In genomic region chr1:146472192-146472861, GRCh38 we compare ENCODE assay signal across 8 cellular contexts.
DNase-seq lines count a peak whose midpoint lies in the region; ATAC-seq, FAIRE-seq and TF ChIP-seq lines count a peak whose summit lies in the region.
"Not testable (repeated sequence)": the region's sequence is repeated elsewhere in the genome, so short reads cannot be mapped to it uniquely, and the experiment has no call there.

No MANE protein-coding gene starts in this region.

- not testable (repeated sequence) for H3K9me3 ChIP-seq in gastrocnemius medialis, upper lobe of left lung

- not testable (repeated sequence) for H3K27me3 ChIP-seq in bronchial epithelial cell (ENCODE audit: control insufficient read depth, insufficient read depth, low read length); gastrocnemius medialis; upper lobe of left lung

- not testable (repeated sequence) for TF ChIP-seq POLR2A in gastrocnemius medialis (IDR thresholded peaks at IDR 0.05); upper lobe of left lung (IDR thresholded peaks at IDR 0.05)

- not testable (repeated sequence) for FAIRE-seq in bronchial epithelial cell (lab: Jason Lieb, UNC)

- H3K36me3 ChIP-seq in bronchial epithelial cell (ENCODE audit: control insufficient read depth, insufficient read depth, low read length); gastrocnemius medialis; upper lobe of left lung: not testable (repeated sequence)

- ATAC-seq in GM18867 (IDR thresholded peaks at IDR 0.05; ENCODE audit: unreplicated experiment), result peak; percentile 87
- ATAC-seq in HG03469 (IDR thresholded peaks at IDR 0.05; ENCODE audit: unreplicated experiment), result peak; percentile 74
- peak in 1 of 2 donors; percentile 75 for ATAC-seq in gastrocnemius medialis
- ATAC-seq in upper lobe of left lung (ENCODE audit: low FRiP score in 2 of 2), result peak; percentile 76 to 98

- peak overlapping the region; percentile 91 for H3K4me3 Mint-ChIP-seq in activated CD4-positive, alpha-beta T cell treated with anti-CD3 and anti-CD28 coated beads, Interleukin-2, amount 10 ng/mL, durations not matched to agents 24 days and 14 days
- peak overlapping the region; percentile 80 to 95 (median 87) for H3K4me3 Mint-ChIP-seq in immature natural killer cell

- WGBS in upper lobe of left lung, 2 donors, result 2 to 6% methylated on average over 16 to 30 of the region's 42 CpGs

- TF ChIP-seq EP300 in upper lobe of left lung (IDR thresholded peaks at IDR 0.05), result not testable (repeated sequence)

- H3K27ac ChIP-seq in gastrocnemius medialis (peak overlapping the region in 2 of 4 donors; percentile 20 to 44), upper lobe of left lung (peak overlapping the region in 2 of 4 donors; percentile 3 to 49)

- not testable (repeated sequence) for H3K27me3 Mint-ChIP-seq in activated CD4-positive, alpha-beta T cell treated with anti-CD3 and anti-CD28 coated beads, Interleukin-2, amount 10 ng/mL, durations not matched to agents 24 days and 14 days; immature natural killer cell (ENCODE audit: low read depth in 3 of 3)

- not testable (repeated sequence) for TF ChIP-seq CTCF in bronchial epithelial cell (IDR thresholded peaks at IDR 0.05; ENCODE audit: insufficient read depth, low read length, severe bottlenecking); gastrocnemius medialis (IDR thresholded peaks at IDR 0.05 in 4 of 5, conservative IDR thresholded peaks at IDR 0.05 in 1 of 5); upper lobe of left lung (IDR thresholded peaks at IDR 0.05)

- peak overlapping the region; percentile 86 for H3K27ac Mint-ChIP-seq in activated CD4-positive, alpha-beta T cell treated with anti-CD3 and anti-CD28 coated beads, Interleukin-2, amount 10 ng/mL, durations not matched to agents 24 days and 14 days
- H3K27ac Mint-ChIP-seq in immature natural killer cell, result peak overlapping the region in 2 of 6 donors; percentile 33 to 61

- intact Hi-C loops in activated CD4-positive, alpha-beta T cell treated with anti-CD3 and anti-CD28 coated beads, Interleukin-2, amount 10 ng/mL, durations not matched to agents 24 days and 14 days (cut with micrococcal nuclease); gastrocnemius medialis (cut with DNase I; ENCODE audit: low total_unique reads): not testable (repeated sequence)

- H3K4me3 ChIP-seq in bronchial epithelial cell (ENCODE audit: low read depth, low read length) (peak overlapping the region; percentile 26), gastrocnemius medialis (peak overlapping the region; percentile 44 to 70 (median 52)), upper lobe of left lung (peak overlapping the region; percentile 38 to 52 (median 44))

- not testable (repeated sequence) for H3K4me1 Mint-ChIP-seq in activated CD4-positive, alpha-beta T cell treated with anti-CD3 and anti-CD28 coated beads, Interleukin-2, amount 10 ng/mL, durations not matched to agents 24 days and 14 days; immature natural killer cell

- not testable (repeated sequence) for H3K4me1 ChIP-seq in gastrocnemius medialis, upper lobe of left lung

- not testable (repeated sequence) for H3K36me3 Mint-ChIP-seq in activated CD4-positive, alpha-beta T cell treated with anti-CD3 and anti-CD28 coated beads, Interleukin-2, amount 10 ng/mL, durations not matched to agents 24 days and 14 days (ENCODE audit: low read depth); immature natural killer cell

- peak; percentile 88 for DNase-seq in NCI-H748 (lab: John Stamatoyannopoulos, UW; ENCODE audit: unreplicated experiment)
- DNase-seq in activated CD4-positive, alpha-beta T cell treated with anti-CD3 and anti-CD28 coated beads, Interleukin-2, amount 10 ng/mL, durations not matched to agents 24 days and 14 days, result peak; percentile 93
- DNase-seq in bronchial epithelial cell (ENCODE audit: low read depth), result peak; percentile 32
- DNase-seq in immature natural killer cell, result peak; percentile 46 to 64 (median 58)
- peak; percentile 14 to 55 for DNase-seq in gastrocnemius medialis
- peak; percentile 84 to 94 for DNase-seq in upper lobe of left lung

- in situ Hi-C loops in gastrocnemius medialis (cut with MboI; ENCODE audit: low sequenced_read_pairs in 4 of 4), result not testable (repeated sequence)

- H3K9me3 Mint-ChIP-seq in activated CD4-positive, alpha-beta T cell treated with anti-CD3 and anti-CD28 coated beads, Interleukin-2, amount 10 ng/mL, durations not matched to agents 24 days and 14 days; immature natural killer cell: not testable (repeated sequence)

Comparison
In these comparisons a context has a peak if more than half of its experiments do, and no peak if none do; other contexts are left out.
1. DNase-seq: peak in every context shown above with its lines; median percentile 93 in activated CD4-positive, alpha-beta T cell treated with anti-CD3 and anti-CD28 coated beads, Interleukin-2, amount 10 ng/mL, durations not matched to agents 24 days and 14 days; 89 in upper lobe of left lung; 88 in NCI-H748; 58 in immature natural killer cell; 34 in gastrocnemius medialis; 32 in bronchial epithelial cell.